ENCODE assay signal across 1 cellular context in the genomic region with DNA sequence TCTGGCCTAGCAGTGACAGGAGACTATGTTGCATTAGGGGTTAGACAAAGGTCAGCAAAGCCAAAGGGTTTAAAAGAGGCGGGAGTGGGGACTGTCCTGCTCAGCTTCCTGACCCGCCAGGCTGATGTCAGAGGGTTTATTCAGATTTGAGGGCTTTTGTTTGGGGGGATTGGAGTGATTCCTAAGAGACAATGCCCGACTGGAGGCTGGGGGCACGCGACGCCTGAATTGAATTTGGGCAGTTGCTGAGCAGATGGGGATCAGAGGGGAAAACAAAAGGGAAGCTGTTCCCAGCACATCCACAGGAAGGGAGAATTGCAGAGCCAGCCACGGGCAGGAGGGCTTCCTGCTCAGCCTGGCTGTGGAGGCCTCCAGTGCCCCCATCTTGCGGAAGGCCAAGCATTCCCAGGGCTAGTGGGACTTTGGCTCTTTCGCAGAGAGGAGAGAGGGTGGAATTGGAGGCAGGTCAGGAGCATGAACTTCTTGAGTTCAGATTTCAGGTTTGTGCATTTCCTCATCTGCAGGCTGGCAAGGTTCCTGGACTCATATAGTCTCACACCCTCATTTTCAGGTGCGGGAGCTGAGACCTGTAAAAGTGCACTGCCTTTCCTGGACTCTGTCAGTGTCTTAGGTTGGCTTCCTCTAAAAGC.
TF ChIP-seq lines count a peak whose summit lies in the region.

No MANE protein-coding gene starts in this region.

TF ChIP-seq in H1, 55 proteins besides CTCF, POLR2A, EP300 and RAD21:
- TF ChIP-seq CBX5 (IDR thresholded peaks at IDR 0.05; ENCODE audit: low read depth, low read length) (no peak), ZNF274 (IDR thresholded peaks at IDR 0.05; ENCODE audit: borderline replicate concordance, extremely low read depth, low read length) (no peak), SP2 (IDR thresholded peaks at IDR 0.05; ENCODE audit: low read length) (no peak), RXRA (IDR thresholded peaks at IDR 0.05; ENCODE audit: insufficient read depth, low read depth, low read length) (0 out of 2 replicates have a peak, but pooled peaks have one; percentile 8), TBP (IDR thresholded peaks at IDR 0.05; ENCODE audit: low read depth, low read length) (no peak), ASH2L (IDR thresholded peaks at IDR 0.05; ENCODE audit: low read length) (no peak)
- TF ChIP-seq, protein P1, sequence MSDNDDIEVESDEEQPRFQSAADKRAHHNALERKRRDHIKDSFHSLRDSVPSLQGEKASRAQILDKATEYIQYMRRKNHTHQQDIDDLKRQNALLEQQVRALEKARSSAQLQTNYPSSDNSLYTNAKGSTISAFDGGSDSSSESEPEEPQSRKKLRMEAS (IDR thresholded peaks at IDR 0.05), result no peak; the same call in 1 of the 2 replicates
